Comparison of ENCODE assay signal across 14 cellular contexts in the genomic region with DNA sequence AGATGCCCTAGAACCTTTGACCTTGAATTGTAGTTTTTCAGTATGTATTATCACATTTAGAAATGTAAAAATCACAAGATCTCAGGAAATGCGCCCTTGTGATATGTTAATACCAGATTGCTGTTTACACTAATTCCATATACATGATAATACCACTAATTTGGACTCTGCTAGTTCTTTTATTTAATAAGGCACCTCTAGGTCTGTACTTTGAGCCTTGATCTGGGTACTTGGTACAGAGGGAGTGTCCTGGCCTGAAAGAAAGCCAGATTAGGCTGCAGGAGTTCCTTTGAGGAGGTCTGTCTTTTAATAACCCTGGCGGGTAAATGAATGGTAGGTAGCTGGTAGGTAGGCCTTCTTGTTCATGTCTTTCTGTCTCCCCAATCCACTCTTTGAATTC.
"Had no signal": no experiment of that assay in that cellular context is flagged by ENCODE, and none has a peak within 500 bp of the region (broad histone marks: within the 10 kb centered on the region; RNA-seq: fewer than 3 reads in every experiment).

No MANE protein-coding gene starts in this region.

- H3K9me3 ChIP-seq: thyroid gland had no signal

- H3K27ac ChIP-seq: thyroid gland had no signal

- H3K27me3 ChIP-seq: thyroid gland had no signal

- H3K27ac Mint-ChIP-seq: activated CD4-positive, alpha-beta T cell treated with anti-CD3 and anti-CD28 coated beads for 36 hours; activated naive CD4-positive, alpha-beta T cell treated with anti-CD3 and anti-CD28 coated beads, Interleukin-2, amount 50 U/mL, for 72 hours; activated T-helper 1 cell treated with anti-CD3 and anti-CD28 coated beads, Interleukin-12 subunit alpha, Interleukin-12 subunit beta, Interleukin-2, Interleukin-4 antibody, amounts not matched to agents 30 ng/mL and 10 ng/mL and 1 ng/mL, durations not matched to agents 14 hours and 24 hours and 36 hours had no signal

- H3K4me1 ChIP-seq: thyroid gland had no signal

- H3K4me3 ChIP-seq: thyroid gland had no signal

- H3K9me3 Mint-ChIP-seq: activated naive CD4-positive, alpha-beta T cell treated with anti-CD3 and anti-CD28 coated beads, Interleukin-2, amount 50 U/mL, for 72 hours; activated T-helper 1 cell treated with anti-CD3 and anti-CD28 coated beads, Interleukin-12 subunit alpha, Interleukin-12 subunit beta, Interleukin-2, Interleukin-4 antibody, amounts not matched to agents 30 ng/mL and 10 ng/mL and 1 ng/mL, durations not matched to agents 14 hours and 24 hours and 36 hours; naive thymus-derived CD8-positive, alpha-beta T cell had no signal

- H3K4me3 Mint-ChIP-seq: activated CD4-positive, alpha-beta T cell treated with anti-CD3 and anti-CD28 coated beads for 36 hours; activated T-helper 1 cell treated with anti-CD3 and anti-CD28 coated beads, Interleukin-12 subunit alpha, Interleukin-12 subunit beta, Interleukin-2, Interleukin-4 antibody, amounts not matched to agents 30 ng/mL and 10 ng/mL and 1 ng/mL, durations not matched to agents 14 hours and 24 hours and 36 hours; naive thymus-derived CD8-positive, alpha-beta T cell had no signal

- H3K27me3 Mint-ChIP-seq: activated CD4-positive, alpha-beta T cell treated with anti-CD3 and anti-CD28 coated beads for 36 hours; naive thymus-derived CD8-positive, alpha-beta T cell had no signal

- ATAC-seq: activated CD4-positive, alpha-beta T cell treated with anti-CD3 and anti-CD28 coated beads for 36 hours; naive thymus-derived CD8-positive, alpha-beta T cell had no signal

- DNase-seq: activated CD4-positive, alpha-beta T cell treated with anti-CD3 and anti-CD28 coated beads for 36 hours; activated CD4-positive, alpha-beta T cell treated with anti-CD3 and anti-CD28 coated beads, Interleukin-2, amount 50 U/mL, for 48 hours; activated gamma-delta T cell treated with Interleukin-2 at 50 U/mL for 16 hours; dermis blood vessel endothelial cell; effector memory CD4-positive, alpha-beta T cell; naive thymus-derived CD8-positive, alpha-beta T cell; nucleus accumbens; stimulated activated CD4-positive, alpha-beta T cell treated with anti-CD3 and anti-CD28 coated beads, Interleukin-12 subunit alpha, Interleukin-12 subunit beta, amount 100 ng/mL, for 4 hours; stimulated activated CD4-positive, alpha-beta T cell treated with anti-CD3 and anti-CD28 coated beads, Interleukin-1b, Interleukin-23, amount 100 ng/mL, for 48 hours; stimulated activated CD8-positive, alpha-beta memory T cell treated with anti-CD3 and anti-CD28 coated beads, Interleukin-4, amount 100 ng/mL, for 48 hours; stimulated activated naive CD4-positive, alpha-beta T cell; thyroid gland had no signal
